In the genomic region with DNA sequence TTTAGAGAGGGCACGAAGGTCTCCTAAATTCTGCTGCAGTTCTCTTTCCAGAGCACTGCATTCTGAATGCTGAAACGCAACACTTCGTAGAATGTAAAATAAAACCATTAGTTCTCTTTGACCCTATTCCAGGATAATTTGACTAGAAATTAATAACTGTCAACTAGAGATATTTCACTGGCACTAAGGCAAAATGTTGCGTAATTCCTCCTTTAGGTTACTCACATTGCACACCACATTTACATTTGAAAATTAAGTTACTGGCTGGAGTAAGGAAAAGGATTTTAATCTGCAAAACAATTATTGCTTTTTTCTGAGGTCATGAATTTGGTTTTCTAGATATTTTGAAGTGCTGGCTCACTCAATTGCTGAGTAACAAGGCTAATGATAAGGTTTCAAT, we compare ENCODE assay signal across 22 cellular contexts. TPM values are rescaled to one million over a fixed set of nuclear protein-coding genes. Genes with fewer than 3 reads are reported as not detected.
DNase-seq lines count a peak whose midpoint lies in the region; ATAC-seq, FAIRE-seq and TF ChIP-seq lines count a peak whose summit lies in the region.
"Had no signal": no experiment of that assay in that cellular context is flagged by ENCODE, and none has a peak within 500 bp of the region (broad histone marks: within the 10 kb centered on the region; RNA-seq: fewer than 3 reads in every experiment).

No MANE protein-coding gene starts in this region.

- POLR2A ChIA-PET in MCF 10A (lab: Yijun Ruan, JAX) (no interaction called here), H1 (lab: Charles Lee; ENCODE audit: partially characterized antibody) (no interaction called here)

- H3K36me3 ChIP-seq in mammary epithelial cell (ENCODE audit: insufficient read depth, low read length) (no peaks in the 10 kb centered on the region), SK-N-MC (ENCODE audit: insufficient read depth, low read length) (no peaks in the 10 kb centered on the region), H1 (ENCODE audit: control insufficient read depth in 2 of 4, insufficient read depth in 4 of 4, low read length in 3 of 4) (no peaks in the 10 kb centered on the region)
- H3K36me3 ChIP-seq: MG63 had no signal

- H3K27me3 Mint-ChIP-seq in MCF 10A (ENCODE audit: insufficient read depth, unreplicated experiment): no peaks in the 10 kb centered on the region
- peaks cover 2% of the 10 kb centered on the region for H3K27me3 Mint-ChIP-seq in T-helper 2 cell treated with Interferon-gamma antibody and Interleukin-4, amounts not matched to agents 5 μg/mL and 100 μg/mL, for 36 hours (ENCODE audit: low read depth)
- H3K27me3 Mint-ChIP-seq in T-helper 17 cell: peaks cover 7% of the 10 kb centered on the region

- H3K27ac Mint-ChIP-seq in MCF 10A (ENCODE audit: low read depth, unreplicated experiment): no peak overlapping the region
- no peak overlapping the region for H3K27ac Mint-ChIP-seq in T-helper 2 cell treated with Interferon-gamma antibody and Interleukin-4, amounts not matched to agents 5 μg/mL and 100 μg/mL, for 36 hours
- no peak overlapping the region for H3K27ac Mint-ChIP-seq in T-helper 17 cell

- peak; percentile 39 for DNase-seq in MCF 10A (ENCODE audit: unreplicated experiment)
- DNase-seq in mammary epithelial cell: no peak
- peak; percentile 32 for DNase-seq in SK-N-MC (ENCODE audit: low read depth, low spot score)
- DNase-seq in H1 (ENCODE audit: low read depth in 1 of 2, low spot score in 2 of 2): no peak
- no peak for DNase-seq in T-helper 9 cell
- no peak for DNase-seq in T-helper 2 cell treated with Interferon-gamma antibody and Interleukin-4, amounts not matched to agents 5 μg/mL and 100 μg/mL, for 36 hours (ENCODE audit: low spot score)
- DNase-seq in T-helper 17 cell: no peak
- DNase-seq in RKO (ENCODE audit: low spot score): no peak
- DNase-seq: 8988T, DND-41, GM23248, Karpas-422, MG63, NCI-H1105 treated with DMSO at 0.1 percent for 48 hours, NCI-H1694, NCI-H510A, NCI-H774, SHP77, SK-N-SH had no signal

- no peak overlapping the region for H3K4ac ChIP-seq in H1 (replicated peaks; ENCODE audit: insufficient read length, low read depth, low read length)

- H3K27me3 ChIP-seq in mammary epithelial cell (ENCODE audit: insufficient read depth, low read length): no peaks in the 10 kb centered on the region
- no peaks in the 10 kb centered on the region for H3K27me3 ChIP-seq in H1 (replicated peaks in 1 of 4; ENCODE audit: control insufficient read depth in 3 of 4, extremely low read depth in 1 of 4, insufficient read depth in 3 of 4, low read length in 3 of 4)
- H3K27me3 ChIP-seq: MG63 had no signal

- intact Hi-C loops in MCF 10A (cut with micrococcal nuclease): no loop called here
- intact Hi-C loops in mammary epithelial cell (cut with micrococcal nuclease): no loop called here

- H3K4me3 Mint-ChIP-seq in MCF 10A (ENCODE audit: unreplicated experiment) (no peak overlapping the region), T-helper 17 cell (no peak overlapping the region)
- no peak overlapping the region for H3K4me3 Mint-ChIP-seq in T-helper 2 cell treated with Interferon-gamma antibody and Interleukin-4, amounts not matched to agents 5 μg/mL and 100 μg/mL, for 36 hours
- H3K4me3 Mint-ChIP-seq: CD14-positive monocyte had no signal

- no peak overlapping the region for H2BK12ac ChIP-seq in H1 (ENCODE audit: low read depth, low read length)

- dilution Hi-C loops in mammary epithelial cell (cut with HindIII; ENCODE audit: low sequenced_read_pairs): no loop called here

- ATAC-seq in T-helper 17 cell: no peak

- H3K4me1 ChIP-seq in mammary epithelial cell (ENCODE audit: insufficient read depth, low read length) (no peaks in the 10 kb centered on the region), H1 (replicated peaks in 1 of 4; ENCODE audit: control insufficient read depth in 3 of 4, insufficient read depth in 4 of 4, low read length in 3 of 4) (peaks cover 0 to 13% (median 5%) of the 10 kb centered on the region in 4 experiments; a peak in 3 of 7 replicates)

- H2BK20ac ChIP-seq in H1 (ENCODE audit: low read length): no peak overlapping the region

- H3K23ac ChIP-seq in H1 (ENCODE audit: insufficient read length): no peak overlapping the region

- H2BK120ac ChIP-seq in H1 (replicated peaks; ENCODE audit: low read depth, low read length): peak overlapping the region; percentile 48

- H3K79me1 ChIP-seq in H1 (ENCODE audit: low read depth, low read length): no peaks in the 10 kb centered on the region

- no peak overlapping the region for H2AK5ac ChIP-seq in H1 (ENCODE audit: low read depth, low read length)

- H2BK15ac ChIP-seq in H1 (ENCODE audit: low read length): no peak overlapping the region

- TF ChIP-seq CTCF in MCF 10A (IDR thresholded peaks at IDR 0.05; ENCODE audit: unreplicated experiment): no peak
- TF ChIP-seq CTCF in mammary epithelial cell (conservative IDR thresholded peaks at IDR 0.05 in 1 of 2, IDR thresholded peaks at IDR 0.05 in 1 of 2; ENCODE audit: extremely low read depth in 1 of 2, insufficient read depth in 1 of 2, low read depth in 1 of 2, low read length in 2 of 2): no peak
- no peak for TF ChIP-seq CTCF in H1 (IDR thresholded peaks at IDR 0.05; ENCODE audit: control extremely low read depth in 1 of 3, insufficient read depth in 1 of 3, low read depth in 1 of 3, low read length in 3 of 3)

- H3K79me2 ChIP-seq in mammary epithelial cell (ENCODE audit: insufficient read depth, low read length) (no peaks in the 10 kb centered on the region), H1 (ENCODE audit: control insufficient read depth in 1 of 2, insufficient read depth in 2 of 2, low read length in 2 of 2) (no peaks in the 10 kb centered on the region)

- H3K9ac ChIP-seq in mammary epithelial cell (ENCODE audit: insufficient read depth, low read length) (no peak overlapping the region), SK-N-MC (ENCODE audit: insufficient read length) (no peak overlapping the region), H1 (replicated peaks in 1 of 4; ENCODE audit: extremely low read depth in 1 of 4, low read depth in 3 of 4, low read length in 3 of 4) (no peak overlapping the region)
- H3K9ac ChIP-seq: GM23248, SK-N-SH had no signal

- no peak for TF ChIP-seq POLR2A in H1 (IDR thresholded peaks at IDR 0.05; ENCODE audit: control extremely low read depth in 1 of 2, low read depth in 2 of 2, low read length in 2 of 2)

- in situ Hi-C loops in mammary epithelial cell (cut with MboI; ENCODE audit: low sequenced_read_pairs in 2 of 2): no loop called here

- H3K4me3 ChIP-seq in mammary epithelial cell (replicated peaks in 1 of 3; ENCODE audit: insufficient read depth in 1 of 3, low read depth in 2 of 3, low read length in 3 of 3) (no peak overlapping the region), SK-N-MC (peak overlapping the region; percentile 37), H1 (ENCODE audit: extremely low read depth in 1 of 4, insufficient read depth in 2 of 4, low read depth in 3 of 4, low read length in 4 of 4) (no peak overlapping the region)
- H3K4me3 ChIP-seq: GM23248, MG63 had no signal

- BruUV-seq in MCF 10A (replicated peaks; lab: Mats Ljungman, UMichigan): no TSS peak
- no TSS peak for BruUV-seq in mammary epithelial cell (replicated peaks; lab: Mats Ljungman, UMichigan)

- TF ChIP-seq EP300 in H1 (IDR thresholded peaks at IDR 0.05; ENCODE audit: borderline replicate concordance in 1 of 2, low read depth in 2 of 2, low read length in 2 of 2): no peak

- no peaks in the 10 kb centered on the region for H3K23me2 ChIP-seq in H1 (ENCODE audit: low read depth, low read length)

- no peaks in the 10 kb centered on the region for H3K9me3 Mint-ChIP-seq in MCF 10A (ENCODE audit: unreplicated experiment)
- no peaks in the 10 kb centered on the region for H3K9me3 Mint-ChIP-seq in T-helper 2 cell treated with Interferon-gamma antibody and Interleukin-4, amounts not matched to agents 5 μg/mL and 100 μg/mL, for 36 hours

- H3K36me3 Mint-ChIP-seq in MCF 10A (ENCODE audit: insufficient read depth, unreplicated experiment) (no peaks in the 10 kb centered on the region), T-helper 17 cell (ENCODE audit: low read depth) (no peaks in the 10 kb centered on the region)
- H3K36me3 Mint-ChIP-seq in T-helper 2 cell treated with Interferon-gamma antibody and Interleukin-4, amounts not matched to agents 5 μg/mL and 100 μg/mL, for 36 hours (ENCODE audit: low read depth): no peaks in the 10 kb centered on the region
- H3K36me3 Mint-ChIP-seq: CD14-positive monocyte had no signal

- CTCF ChIA-PET in MCF 10A (lab: Yijun Ruan, JAX): no interaction called here
- CTCF ChIA-PET in mammary epithelial cell (lab: Charles Lee; ENCODE audit: low non-redundant PET): no interaction called here
- CTCF ChIA-PET in H1 (lab: Charles Lee; ENCODE audit: partially characterized antibody): interaction anchor here (1.0 kb wide), 1 partner anchor 13 kb away, joined by 3 read pairs; no protein-coding TSS in a partner anchor

- H3K4me1 Mint-ChIP-seq in MCF 10A (ENCODE audit: insufficient read depth, unreplicated experiment): no peaks in the 10 kb centered on the region
- H3K4me1 Mint-ChIP-seq in T-helper 2 cell treated with Interferon-gamma antibody and Interleukin-4, amounts not matched to agents 5 μg/mL and 100 μg/mL, for 36 hours (ENCODE audit: low read depth): no peaks in the 10 kb centered on the region
- H3K4me1 Mint-ChIP-seq in T-helper 17 cell: peaks cover 2% of the 10 kb centered on the region
- H3K4me1 Mint-ChIP-seq: CD14-positive monocyte had no signal

- H4K5ac ChIP-seq in H1 (ENCODE audit: insufficient read length, low read depth, low read length): peak overlapping the region; percentile 89

- no peak overlapping the region for H4K91ac ChIP-seq in H1 (replicated peaks; ENCODE audit: insufficient read length, low read length)

- no peak for TF ChIP-seq RAD21 in H1 (IDR thresholded peaks at IDR 0.05 in 1 of 2, conservative IDR thresholded peaks at IDR 0.05 in 1 of 2; ENCODE audit: low read depth in 2 of 2, low read length in 2 of 2)

- H2BK5ac ChIP-seq in H1 (ENCODE audit: low read depth, low read length): peak overlapping the region; percentile 14; the same call in 1 of the 2 replicates

- H3K27ac ChIP-seq in mammary epithelial cell (ENCODE audit: insufficient read depth, low read depth, low read length): no peak overlapping the region
- peak overlapping the region; percentile 22 for H3K27ac ChIP-seq in SK-N-MC
- no peak overlapping the region for H3K27ac ChIP-seq in H1 (ENCODE audit: low read depth, low read length)
- H3K27ac ChIP-seq: GM23248 had no signal

- no peak overlapping the region for H3K18ac ChIP-seq in H1 (ENCODE audit: extremely low read depth, low read length)

- H4K20me1 ChIP-seq in mammary epithelial cell (ENCODE audit: insufficient read depth, low read length) (no peaks in the 10 kb centered on the region), H1 (replicated peaks in 1 of 2; ENCODE audit: control insufficient read depth in 1 of 2, insufficient read depth in 2 of 2, low read length in 2 of 2) (no peaks in the 10 kb centered on the region)

- H3K9me3 ChIP-seq in mammary epithelial cell (replicated peaks; ENCODE audit: insufficient read depth, low read length) (no peaks in the 10 kb centered on the region), SK-N-MC (ENCODE audit: low read depth, low read length) (no peaks in the 10 kb centered on the region), H1 (ENCODE audit: insufficient read depth in 2 of 2, low read depth in 1 of 2, low read length in 1 of 2) (no peaks in the 10 kb centered on the region), T-helper 17 cell (ENCODE audit: control insufficient read depth, low read length, poor library complexity, severe bottlenecking) (no peaks in the 10 kb centered on the region)
- H3K9me3 ChIP-seq: MG63, SK-N-SH had no signal

- no peak for FAIRE-seq in H1 (lab: Jason Lieb, UNC)

- H3K14ac ChIP-seq in H1 (ENCODE audit: insufficient read length): no peak overlapping the region

- H4K8ac ChIP-seq in H1 (ENCODE audit: extremely low read depth, insufficient read depth, low read length): no peak overlapping the region

- no peak overlapping the region for H3K56ac ChIP-seq in H1 (replicated peaks; ENCODE audit: insufficient read length, low read depth, low read length)

- H3K4me2 ChIP-seq in mammary epithelial cell (ENCODE audit: insufficient read depth, low read depth, low read length) (no peak overlapping the region), H1 (ENCODE audit: insufficient read depth in 1 of 2, low read depth in 2 of 2, low read length in 2 of 2) (peak overlapping the region in 1 of 2 experiments; percentile 38; a peak in 3 of 4 replicates)
- H3K4me2 ChIP-seq: SK-N-SH had no signal

- H2AFZ ChIP-seq in mammary epithelial cell (ENCODE audit: low read depth, low read length): no peak overlapping the region
- no peak overlapping the region for H2AFZ ChIP-seq in H1 (ENCODE audit: low read length)
- H2AFZ ChIP-seq: GM23248 had no signal

- WGBS in mammary epithelial cell (ENCODE audit: low coverage, missing lambda C conversion rate): 18% methylated on average over 4 of the region's 4 CpGs
- 48% methylated on average over 4 of the region's 4 CpGs; no CpG with 5 or more reads in 1 of the 2 experiments for WGBS in H1 (ENCODE audit: extremely low coverage in 1 of 2, insufficient coverage in 1 of 2, insufficient read length in 1 of 2, insufficient replicate concordance in 2 of 2, low coverage in 1 of 2, low lambda C conversion rate in 2 of 2, missing lambda C conversion rate in 1 of 2), 2 experiments

RNA-seq across cellular contexts. Expression of a gene that starts 58.0 kb away (rescaled TPM):
- not detected in 2 replicates for total RNA-seq in MCF 10A (2022)
- total RNA-seq in mammary epithelial cell: 1 to 10 TPM in 1 of 2 donors, under 1 TPM in 1; 0.17 to 5.2 TPM
- polyA plus RNA-seq in mammary epithelial cell: 3.9 TPM
- polyA minus RNA-seq in mammary epithelial cell: 10.2 TPM
- 5.0 and 5.5 TPM in 2 replicates for total RNA-seq in H1 (2021; fragmentation: NEBNext Ultra II Directional; extraction: Animal tissue kit (Norgen Biotek cat#: 25700))
- 1.0 and 1.3 TPM in 2 replicates for polyA plus RNA-seq in H1 (2011; rRNA removed)
- polyA plus RNA-seq in H1 (2011; cell fraction: cytosol; rRNA removed): 0.79 TPM
- polyA plus RNA-seq in H1 (2011; cell fraction: nucleus; rRNA removed): 1.3 TPM
- 0.43 to 1.4 TPM (median 0.79 TPM) in 4 replicates for polyA plus RNA-seq in H1 (2012, experiment 1 of 2)
- 0.04 TPM for polyA plus RNA-seq in H1 (2012, experiment 2 of 2)
- polyA plus RNA-seq in H1 (2013, experiment 1 of 2): 4.7 TPM
- polyA plus RNA-seq in H1 (2013, experiment 2 of 2): 5.0 TPM
- polyA minus RNA-seq in H1 (2011; rRNA and poly(A)+ RNA removed): 4.7 and 7.0 TPM in 2 replicates
- polyA minus RNA-seq in H1 (2011; cell fraction: cytosol; rRNA and poly(A)+ RNA removed): 3.7 TPM
- 6.3 TPM for polyA minus RNA-seq in H1 (2011; cell fraction: nucleus; rRNA and poly(A)+ RNA removed)
- total RNA-seq in T-helper 17 cell: under 1 TPM in 1 of 2 donors, not detected in 1; 0.26 TPM
- total RNA-seq: G401, OCI-LY7 had no signal
- polyA plus RNA-seq: CD14-positive monocyte had no signal

Comparison
In these comparisons a context has a peak if more than half of its experiments do, and no peak if none do; other contexts are left out.
1. DNase-seq: peak in MCF 10A (single experiment) and SK-N-MC (single experiment); none in mammary epithelial cell (single experiment), H1 (0 of 2), T-helper 9 cell (single experiment), T-helper 2 cell treated with Interferon-gamma antibody and Interleukin-4, amounts not matched to agents 5 μg/mL and 100 μg/mL, for 36 hours (single experiment), T-helper 17 cell (0 of 3) and RKO (single experiment).